Comparison of ENCODE assay signal across 29 cellular contexts in genomic region chr1:202255343-202255742, GRCh38.
A peak's percentile ranks its signal among the peaks of the same experiment; 100 is the strongest.
DNase-seq lines count a peak whose midpoint lies in the region; ATAC-seq, FAIRE-seq and TF ChIP-seq lines count a peak whose summit lies in the region.
"Had no signal": no experiment of that assay in that cellular context is flagged by ENCODE, and none has a peak within 500 bp of the region (broad histone marks: within the 10 kb centered on the region; RNA-seq: fewer than 3 reads in every experiment).

No MANE protein-coding gene starts in this region.

- no peak overlapping the region for H3K23ac ChIP-seq in H1 (ENCODE audit: insufficient read length)

- no peaks in the 10 kb centered on the region for H3K9me3 Mint-ChIP-seq in natural killer cell treated with Interleukin-12 subunit alpha and Interleukin-12 subunit beta and Interleukin-15 and Interleukin-18, amount 100 ng/mL, for 72 hours
- no peaks in the 10 kb centered on the region for H3K9me3 Mint-ChIP-seq in activated T-helper 2 cell treated with anti-CD3 and anti-CD28 coated beads, Interferon-gamma antibody, Interleukin-2, Interleukin-4, amounts not matched to agents 10 μg/mL and 5 μg/mL and 100 μg/mL, durations not matched to agents 14 hours and 24 hours and 36 hours
- no peaks in the 10 kb centered on the region for H3K9me3 Mint-ChIP-seq in Caco-2 (ENCODE audit: unreplicated experiment)
- H3K9me3 Mint-ChIP-seq: activated CD4-positive, alpha-beta T cell treated with anti-CD3 and anti-CD28 coated beads, Interleukin-2, amount 10 ng/mL, durations not matched to agents 24 days and 14 days; activated naive CD8-positive, alpha-beta T cell treated with anti-CD3 and anti-CD28 coated beads, Interleukin-2, amount 10 ng/mL, durations not matched to agents 7 days and 5 days; activated T-helper 1 cell treated with anti-CD3 and anti-CD28 coated beads, Interleukin-12 subunit alpha, Interleukin-12 subunit beta, Interleukin-2, Interleukin-4 antibody, amounts not matched to agents 30 ng/mL and 10 ng/mL and 1 ng/mL, durations not matched to agents 14 hours and 24 hours and 36 hours; stimulated activated effector memory CD8-positive, alpha-beta T cell treated with anti-CD3 and anti-CD28 coated beads, Interleukin-12 subunit alpha, Interleukin-12 subunit beta, amount 100 ng/mL, for 72 hours had no signal

- no peak overlapping the region for H4K91ac ChIP-seq in H1 (replicated peaks; ENCODE audit: insufficient read length, low read length)

- H3K79me2 ChIP-seq in H1 (ENCODE audit: control insufficient read depth in 1 of 2, insufficient read depth in 2 of 2, low read length in 2 of 2) (no peaks in the 10 kb centered on the region), Karpas-422 (ENCODE audit: low read length) (no peaks in the 10 kb centered on the region)

- TF ChIP-seq CTCF in H1 (IDR thresholded peaks at IDR 0.05; ENCODE audit: control extremely low read depth in 1 of 3, insufficient read depth in 1 of 3, low read depth in 1 of 3, low read length in 3 of 3) (no peak), vagina (IDR thresholded peaks at IDR 0.05) (no peak), Caco-2 (IDR thresholded peaks at IDR 0.05; ENCODE audit: insufficient read depth in 1 of 2, low read depth in 1 of 2, low read length in 1 of 2, severe bottlenecking in 1 of 2, unreplicated experiment in 1 of 2) (no peak)

- no peak for TF ChIP-seq RAD21 in H1 (IDR thresholded peaks at IDR 0.05 in 1 of 2, conservative IDR thresholded peaks at IDR 0.05 in 1 of 2; ENCODE audit: low read depth in 2 of 2, low read length in 2 of 2)

- H3K4me3 ChIP-seq in BLaER1 treated with 17β-estradiol and CSF1 and Interleukin-3, amounts not matched to agents 10 nM and 100 nM = no peak overlapping the region
- H3K4me3 ChIP-seq in H1 (ENCODE audit: extremely low read depth in 1 of 4, insufficient read depth in 2 of 4, low read depth in 3 of 4, low read length in 4 of 4) = no peak overlapping the region
- H3K4me3 ChIP-seq in Karpas-422 (ENCODE audit: low read length) = no peak overlapping the region
- H3K4me3 ChIP-seq in vagina = no peak overlapping the region
- no peak overlapping the region for H3K4me3 ChIP-seq in Caco-2 (ENCODE audit: low read depth, low read length)
- H3K4me3 ChIP-seq: body of pancreas, heart left ventricle, SK-N-MC, smooth muscle cell had no signal

- H3K27ac Mint-ChIP-seq in natural killer cell treated with Interleukin-12 subunit alpha and Interleukin-12 subunit beta and Interleukin-15 and Interleukin-18, amount 100 ng/mL, for 72 hours = peak overlapping the region; percentile 42 to 82
- no peak overlapping the region for H3K27ac Mint-ChIP-seq in activated T-helper 2 cell treated with anti-CD3 and anti-CD28 coated beads, Interferon-gamma antibody, Interleukin-2, Interleukin-4, amounts not matched to agents 10 μg/mL and 5 μg/mL and 100 μg/mL, durations not matched to agents 14 hours and 24 hours and 36 hours
- H3K27ac Mint-ChIP-seq in Caco-2 (ENCODE audit: unreplicated experiment) = no peak overlapping the region
- H3K27ac Mint-ChIP-seq: activated CD4-positive, alpha-beta T cell treated with anti-CD3 and anti-CD28 coated beads, Interleukin-2, amount 10 ng/mL, durations not matched to agents 24 days and 14 days; activated naive CD8-positive, alpha-beta T cell treated with anti-CD3 and anti-CD28 coated beads, Interleukin-2, amount 10 ng/mL, durations not matched to agents 7 days and 5 days; activated T-helper 1 cell treated with anti-CD3 and anti-CD28 coated beads, Interleukin-12 subunit alpha, Interleukin-12 subunit beta, Interleukin-2, Interleukin-4 antibody, amounts not matched to agents 30 ng/mL and 10 ng/mL and 1 ng/mL, durations not matched to agents 14 hours and 24 hours and 36 hours; memory B cell; stimulated activated effector memory CD8-positive, alpha-beta T cell treated with anti-CD3 and anti-CD28 coated beads, Interleukin-12 subunit alpha, Interleukin-12 subunit beta, amount 100 ng/mL, for 72 hours had no signal

- H3K36me3 Mint-ChIP-seq in natural killer cell treated with Interleukin-12 subunit alpha and Interleukin-12 subunit beta and Interleukin-15 and Interleukin-18, amount 100 ng/mL, for 72 hours = no peaks in the 10 kb centered on the region
- no peaks in the 10 kb centered on the region for H3K36me3 Mint-ChIP-seq in activated T-helper 2 cell treated with anti-CD3 and anti-CD28 coated beads, Interferon-gamma antibody, Interleukin-2, Interleukin-4, amounts not matched to agents 10 μg/mL and 5 μg/mL and 100 μg/mL, durations not matched to agents 14 hours and 24 hours and 36 hours (ENCODE audit: low read depth)
- no peaks in the 10 kb centered on the region for H3K36me3 Mint-ChIP-seq in Caco-2 (ENCODE audit: insufficient read depth, unreplicated experiment)
- H3K36me3 Mint-ChIP-seq: activated naive CD8-positive, alpha-beta T cell treated with anti-CD3 and anti-CD28 coated beads, Interleukin-2, amount 10 ng/mL, durations not matched to agents 7 days and 5 days; memory B cell; stimulated activated effector memory CD8-positive, alpha-beta T cell treated with anti-CD3 and anti-CD28 coated beads, Interleukin-12 subunit alpha, Interleukin-12 subunit beta, amount 100 ng/mL, for 72 hours had no signal

- H2AFZ ChIP-seq in H1 (ENCODE audit: low read length) (0 out of 2 replicates have a peak overlapping the region, but pooled peaks have one; percentile 40), Karpas-422 (ENCODE audit: low read length) (no peak overlapping the region)

- no peak for TF ChIP-seq EP300 in H1 (IDR thresholded peaks at IDR 0.05; ENCODE audit: borderline replicate concordance in 1 of 2, low read depth in 2 of 2, low read length in 2 of 2)

- POLR2A ChIA-PET in H1 (lab: Charles Lee; ENCODE audit: partially characterized antibody) = no interaction called here
- POLR2A ChIA-PET in Caco-2 (lab: Charles Lee) = no interaction called here

- no peak overlapping the region for H2BK5ac ChIP-seq in H1 (ENCODE audit: low read depth, low read length)

- H4K5ac ChIP-seq in H1 (ENCODE audit: insufficient read length, low read depth, low read length) = no peak overlapping the region

- no peak overlapping the region for H3K56ac ChIP-seq in H1 (replicated peaks; ENCODE audit: insufficient read length, low read depth, low read length)

- H3K4ac ChIP-seq in H1 (replicated peaks; ENCODE audit: insufficient read length, low read depth, low read length) = no peak overlapping the region

- H2BK20ac ChIP-seq in H1 (ENCODE audit: low read length) = no peak overlapping the region

- H3K23me2 ChIP-seq in H1 (ENCODE audit: low read depth, low read length) = no peaks in the 10 kb centered on the region

- H2BK12ac ChIP-seq in H1 (ENCODE audit: low read depth, low read length) = no peak overlapping the region

- H3K27me3 ChIP-seq in BLaER1 treated with 17β-estradiol and CSF1 and Interleukin-3, amounts not matched to agents 10 nM and 100 nM = no peaks in the 10 kb centered on the region
- H3K27me3 ChIP-seq in H1 (replicated peaks in 1 of 4; ENCODE audit: control insufficient read depth in 3 of 4, extremely low read depth in 1 of 4, insufficient read depth in 3 of 4, low read length in 3 of 4) = no peaks in the 10 kb centered on the region; a peak in 1 of 7 replicates
- H3K27me3 ChIP-seq in Karpas-422 (ENCODE audit: low read length) = no peaks in the 10 kb centered on the region
- no peaks in the 10 kb centered on the region for H3K27me3 ChIP-seq in vagina
- no peaks in the 10 kb centered on the region for H3K27me3 ChIP-seq in Caco-2 (replicated peaks; ENCODE audit: control insufficient read depth, insufficient read depth, low read length)
- H3K27me3 ChIP-seq: body of pancreas had no signal

- no peak overlapping the region for H2AK5ac ChIP-seq in H1 (ENCODE audit: low read depth, low read length)

- H3K9me3 ChIP-seq in BLaER1 treated with 17β-estradiol and CSF1 and Interleukin-3, amounts not matched to agents 10 nM and 100 nM (replicated peaks in 1 of 11) = no peaks in the 10 kb centered on the region; a peak in 1 of 22 replicates
- H3K9me3 ChIP-seq in H1 (ENCODE audit: insufficient read depth in 2 of 2, low read depth in 1 of 2, low read length in 1 of 2) (no peaks in the 10 kb centered on the region), Karpas-422 (ENCODE audit: low read length) (no peaks in the 10 kb centered on the region), vagina (no peaks in the 10 kb centered on the region), Caco-2 (no peaks in the 10 kb centered on the region)
- H3K9me3 ChIP-seq: BE2C, body of pancreas, heart left ventricle had no signal

- no peak overlapping the region for H3K18ac ChIP-seq in H1 (ENCODE audit: extremely low read depth, low read length)

- H3K79me1 ChIP-seq in H1 (ENCODE audit: low read depth, low read length) = no peaks in the 10 kb centered on the region

- H3K27ac ChIP-seq in BLaER1 treated with 17β-estradiol and CSF1 and Interleukin-3, amounts not matched to agents 10 nM and 100 nM = peak overlapping the region in 4 of 11 experiments; percentile 18 to 44 (median 32); a peak in 5 of 22 replicates
- H3K27ac ChIP-seq in H1 (ENCODE audit: low read depth, low read length) = no peak overlapping the region
- H3K27ac ChIP-seq in Karpas-422 (ENCODE audit: low read length) = no peak overlapping the region
- H3K27ac ChIP-seq in vagina = no peak overlapping the region
- H3K27ac ChIP-seq: body of pancreas, heart left ventricle, SK-N-MC had no signal

- ATAC-seq in natural killer cell treated with Interleukin-12 subunit alpha and Interleukin-12 subunit beta and Interleukin-15 and Interleukin-18, amount 100 ng/mL, for 72 hours = no peak
- ATAC-seq: body of pancreas, heart left ventricle, left cardiac atrium, T-helper 17 cell had no signal

- intact Hi-C loops in activated T-helper 2 cell treated with anti-CD3 and anti-CD28 coated beads, Interferon-gamma antibody, Interleukin-2, Interleukin-4, amounts not matched to agents 10 μg/mL and 5 μg/mL and 100 μg/mL, durations not matched to agents 14 hours and 24 hours and 36 hours (cut with micrococcal nuclease) = no loop called here
- intact Hi-C loops in vagina (cut with DNase I) (no loop called here), Caco-2 (cut with micrococcal nuclease; ENCODE audit: unreplicated experiment) (loop anchor here (5.0 kb wide), 1 partner anchor 68 kb away; no protein-coding TSS in a partner anchor)

- CTCF ChIA-PET in H1 (lab: Charles Lee; ENCODE audit: partially characterized antibody) (interaction anchor here (0.9 to 3.4 kb wide), 10 partner anchors 15 to 72 kb away, joined by 3 to 15 read pairs (median 4); no protein-coding TSS in a partner anchor), Caco-2 (lab: Charles Lee) (no interaction called here)

- no peak overlapping the region for H2BK120ac ChIP-seq in H1 (replicated peaks; ENCODE audit: low read depth, low read length)

- BruUV-seq in Caco-2 (replicated peaks; lab: Mats Ljungman, UMichigan) = no TSS peak

- no peak for TF ChIP-seq POLR2A in H1 (IDR thresholded peaks at IDR 0.05; ENCODE audit: control extremely low read depth in 1 of 2, low read depth in 2 of 2, low read length in 2 of 2)
- no peak for TF ChIP-seq POLR2A in vagina (IDR thresholded peaks at IDR 0.05)

- FAIRE-seq in H1 (lab: Jason Lieb, UNC) = no peak
- FAIRE-seq: GM12892, RCC 7860 had no signal

- H3K36me3 ChIP-seq in BLaER1 treated with 17β-estradiol and CSF1 and Interleukin-3, amounts not matched to agents 10 nM and 100 nM = no peaks in the 10 kb centered on the region; a peak in 1 of 22 replicates
- H3K36me3 ChIP-seq in H1 (ENCODE audit: control insufficient read depth in 2 of 4, insufficient read depth in 4 of 4, low read length in 3 of 4) (no peaks in the 10 kb centered on the region), Karpas-422 (ENCODE audit: insufficient read depth, low read length) (no peaks in the 10 kb centered on the region), vagina (no peaks in the 10 kb centered on the region), Caco-2 (ENCODE audit: control insufficient read depth, insufficient read depth, low read length) (no peaks in the 10 kb centered on the region)
- H3K36me3 ChIP-seq: BE2C, heart left ventricle had no signal

- H3K14ac ChIP-seq in H1 (ENCODE audit: insufficient read length) = no peak overlapping the region

- H3K9ac ChIP-seq in BLaER1 treated with 17β-estradiol and CSF1 and Interleukin-3, amounts not matched to agents 10 nM and 100 nM = peak overlapping the region in 3 of 11 experiments; percentile 2 to 44 (median 36); a peak in 2 of 22 replicates
- no peak overlapping the region for H3K9ac ChIP-seq in H1 (replicated peaks in 1 of 4; ENCODE audit: extremely low read depth in 1 of 4, low read depth in 3 of 4, low read length in 3 of 4)
- no peak overlapping the region for H3K9ac ChIP-seq in Karpas-422 (ENCODE audit: low read length)

- no peaks in the 10 kb centered on the region for H3K27me3 Mint-ChIP-seq in natural killer cell treated with Interleukin-12 subunit alpha and Interleukin-12 subunit beta and Interleukin-15 and Interleukin-18, amount 100 ng/mL, for 72 hours
- H3K27me3 Mint-ChIP-seq in activated T-helper 2 cell treated with anti-CD3 and anti-CD28 coated beads, Interferon-gamma antibody, Interleukin-2, Interleukin-4, amounts not matched to agents 10 μg/mL and 5 μg/mL and 100 μg/mL, durations not matched to agents 14 hours and 24 hours and 36 hours (ENCODE audit: low read depth) = peaks cover 15% of the 10 kb centered on the region
- H3K27me3 Mint-ChIP-seq in Caco-2 (ENCODE audit: insufficient read depth, unreplicated experiment) = peaks cover 4% of the 10 kb centered on the region

- H3K4me1 Mint-ChIP-seq in natural killer cell treated with Interleukin-12 subunit alpha and Interleukin-12 subunit beta and Interleukin-15 and Interleukin-18, amount 100 ng/mL, for 72 hours (ENCODE audit: low read depth in 2 of 2) = peaks cover 26 to 37% of the 10 kb centered on the region in 2 donors
- H3K4me1 Mint-ChIP-seq in activated T-helper 2 cell treated with anti-CD3 and anti-CD28 coated beads, Interferon-gamma antibody, Interleukin-2, Interleukin-4, amounts not matched to agents 10 μg/mL and 5 μg/mL and 100 μg/mL, durations not matched to agents 14 hours and 24 hours and 36 hours (ENCODE audit: low read depth) = peaks cover 6% of the 10 kb centered on the region
- H3K4me1 Mint-ChIP-seq in Caco-2 (ENCODE audit: low read depth, unreplicated experiment) = no peaks in the 10 kb centered on the region
- H3K4me1 Mint-ChIP-seq: activated naive CD8-positive, alpha-beta T cell treated with anti-CD3 and anti-CD28 coated beads, Interleukin-2, amount 10 ng/mL, durations not matched to agents 7 days and 5 days; stimulated activated effector memory CD8-positive, alpha-beta T cell treated with anti-CD3 and anti-CD28 coated beads, Interleukin-12 subunit alpha, Interleukin-12 subunit beta, amount 100 ng/mL, for 72 hours had no signal

- no peak overlapping the region for H2BK15ac ChIP-seq in H1 (ENCODE audit: low read length)

- peak overlapping the region in 8 of 11 experiments; percentile 22 to 73 (median 56); a peak in 14 of 22 replicates for H3K4me2 ChIP-seq in BLaER1 treated with 17β-estradiol and CSF1 and Interleukin-3, amounts not matched to agents 10 nM and 100 nM
- H3K4me2 ChIP-seq in H1 (ENCODE audit: insufficient read depth in 1 of 2, low read depth in 2 of 2, low read length in 2 of 2) = no peak overlapping the region
- no peak overlapping the region for H3K4me2 ChIP-seq in Karpas-422 (ENCODE audit: low read depth, low read length, poor library complexity, severe bottlenecking)
- H3K4me2 ChIP-seq: smooth muscle cell had no signal

- peak overlapping the region; percentile 5 for H3K4me3 Mint-ChIP-seq in natural killer cell treated with Interleukin-12 subunit alpha and Interleukin-12 subunit beta and Interleukin-15 and Interleukin-18, amount 100 ng/mL, for 72 hours
- H3K4me3 Mint-ChIP-seq in activated T-helper 2 cell treated with anti-CD3 and anti-CD28 coated beads, Interferon-gamma antibody, Interleukin-2, Interleukin-4, amounts not matched to agents 10 μg/mL and 5 μg/mL and 100 μg/mL, durations not matched to agents 14 hours and 24 hours and 36 hours (ENCODE audit: low read depth) = no peak overlapping the region
- H3K4me3 Mint-ChIP-seq in Caco-2 (ENCODE audit: unreplicated experiment) = no peak overlapping the region
- H3K4me3 Mint-ChIP-seq: activated CD4-positive, alpha-beta T cell treated with anti-CD3 and anti-CD28 coated beads, Interleukin-2, amount 10 ng/mL, durations not matched to agents 24 days and 14 days; activated naive CD8-positive, alpha-beta T cell treated with anti-CD3 and anti-CD28 coated beads, Interleukin-2, amount 10 ng/mL, durations not matched to agents 7 days and 5 days; activated T-helper 1 cell treated with anti-CD3 and anti-CD28 coated beads, Interleukin-12 subunit alpha, Interleukin-12 subunit beta, Interleukin-2, Interleukin-4 antibody, amounts not matched to agents 30 ng/mL and 10 ng/mL and 1 ng/mL, durations not matched to agents 14 hours and 24 hours and 36 hours; memory B cell; stimulated activated effector memory CD8-positive, alpha-beta T cell treated with anti-CD3 and anti-CD28 coated beads, Interleukin-12 subunit alpha, Interleukin-12 subunit beta, amount 100 ng/mL, for 72 hours; T-helper 17 cell had no signal

- WGBS in H1 (ENCODE audit: extremely low coverage in 1 of 2, insufficient coverage in 1 of 2, insufficient read length in 1 of 2, insufficient replicate concordance in 2 of 2, low coverage in 1 of 2, low lambda C conversion rate in 2 of 2, missing lambda C conversion rate in 1 of 2), 2 experiments = 87% methylated on average over 7 of the region's 7 CpGs; no CpG with 5 or more reads in 1 of the 2 experiments

- no peaks in the 10 kb centered on the region for H3K9me2 ChIP-seq in Karpas-422 (replicated peaks; ENCODE audit: insufficient read depth, low read length)

- DNase-seq in NCI-H2171 (lab: John Stamatoyannopoulos, UW) (peak; percentile 28), H1 (ENCODE audit: low read depth in 1 of 2, low spot score in 2 of 2) (no peak), Karpas-422 (no peak), vagina (ENCODE audit: extremely low spot score in 2 of 2) (no peak), Caco-2 (no peak)
- no peak for DNase-seq in natural killer cell treated with Interleukin-12 subunit alpha and Interleukin-12 subunit beta and Interleukin-15 and Interleukin-18, amount 100 ng/mL, for 72 hours (ENCODE audit: low spot score)
- no peak for DNase-seq in activated T-helper 2 cell treated with anti-CD3 and anti-CD28 coated beads, Interferon-gamma antibody, Interleukin-2, Interleukin-4, amounts not matched to agents 10 μg/mL and 5 μg/mL and 100 μg/mL, durations not matched to agents 14 hours and 24 hours and 36 hours (ENCODE audit: low spot score)
- DNase-seq: activated CD4-positive, alpha-beta T cell treated with anti-CD3 and anti-CD28 coated beads, Interleukin-2, amount 10 ng/mL, durations not matched to agents 24 days and 14 days; activated naive CD8-positive, alpha-beta T cell treated with anti-CD3 and anti-CD28 coated beads, Interleukin-2, amount 10 ng/mL, durations not matched to agents 7 days and 5 days; BE2C; body of pancreas; cerebellar nuclear complex; COR-L47; heart left ventricle; left cardiac atrium; NCI-H526 treated with DMSO at 0.1 percent for 48 hours; occipital lobe; retina; stimulated activated CD4-positive, alpha-beta T cell treated with anti-CD3 and anti-CD28 coated beads, Interleukin-2, amount 100 ng/mL, for 48 hours; substantia nigra; T-helper 17 cell had no signal

- no peak overlapping the region for H4K8ac ChIP-seq in H1 (ENCODE audit: extremely low read depth, insufficient read depth, low read length)

- peaks cover 21 to 57% (median 47%) of the 10 kb centered on the region in 10 experiments for H3K4me1 ChIP-seq in BLaER1 treated with 17β-estradiol and CSF1 and Interleukin-3, amounts not matched to agents 10 nM and 100 nM
- H3K4me1 ChIP-seq in H1 (replicated peaks in 1 of 4; ENCODE audit: control insufficient read depth in 3 of 4, insufficient read depth in 4 of 4, low read length in 3 of 4) = no peaks in the 10 kb centered on the region
- peaks cover 7% of the 10 kb centered on the region for H3K4me1 ChIP-seq in Karpas-422 (ENCODE audit: low read length)
- H3K4me1 ChIP-seq in vagina = no peaks in the 10 kb centered on the region
- no peaks in the 10 kb centered on the region for H3K4me1 ChIP-seq in Caco-2
- H3K4me1 ChIP-seq: BE2C, body of pancreas, heart left ventricle had no signal

- H4K20me1 ChIP-seq in BLaER1 treated with 17β-estradiol and CSF1 and Interleukin-3, amounts not matched to agents 10 nM and 100 nM = no peaks in the 10 kb centered on the region
- no peaks in the 10 kb centered on the region for H4K20me1 ChIP-seq in H1 (replicated peaks in 1 of 2; ENCODE audit: control insufficient read depth in 1 of 2, insufficient read depth in 2 of 2, low read length in 2 of 2)
- no peaks in the 10 kb centered on the region for H4K20me1 ChIP-seq in Karpas-422 (ENCODE audit: insufficient read depth, low read depth, low read length)

Comparison
In these comparisons a context has a peak if more than half of its experiments do, and no peak if none do; other contexts are left out.
1. H3K4me2 ChIP-seq: peak in BLaER1 treated with 17β-estradiol and CSF1 and Interleukin-3, amounts not matched to agents 10 nM and 100 nM (8 of 11); none in H1 (0 of 2) and Karpas-422 (single experiment).
2. H3K27ac Mint-ChIP-seq: peak in natural killer cell treated with Interleukin-12 subunit alpha and Interleukin-12 subunit beta and Interleukin-15 and Interleukin-18, amount 100 ng/mL, for 72 hours (2 of 2); none in activated T-helper 2 cell treated with anti-CD3 and anti-CD28 coated beads, Interferon-gamma antibody, Interleukin-2, Interleukin-4, amounts not matched to agents 10 μg/mL and 5 μg/mL and 100 μg/mL, durations not matched to agents 14 hours and 24 hours and 36 hours (single experiment) and Caco-2 (single experiment).